ENCODE assay signal across 1 cellular context in the genomic region with DNA sequence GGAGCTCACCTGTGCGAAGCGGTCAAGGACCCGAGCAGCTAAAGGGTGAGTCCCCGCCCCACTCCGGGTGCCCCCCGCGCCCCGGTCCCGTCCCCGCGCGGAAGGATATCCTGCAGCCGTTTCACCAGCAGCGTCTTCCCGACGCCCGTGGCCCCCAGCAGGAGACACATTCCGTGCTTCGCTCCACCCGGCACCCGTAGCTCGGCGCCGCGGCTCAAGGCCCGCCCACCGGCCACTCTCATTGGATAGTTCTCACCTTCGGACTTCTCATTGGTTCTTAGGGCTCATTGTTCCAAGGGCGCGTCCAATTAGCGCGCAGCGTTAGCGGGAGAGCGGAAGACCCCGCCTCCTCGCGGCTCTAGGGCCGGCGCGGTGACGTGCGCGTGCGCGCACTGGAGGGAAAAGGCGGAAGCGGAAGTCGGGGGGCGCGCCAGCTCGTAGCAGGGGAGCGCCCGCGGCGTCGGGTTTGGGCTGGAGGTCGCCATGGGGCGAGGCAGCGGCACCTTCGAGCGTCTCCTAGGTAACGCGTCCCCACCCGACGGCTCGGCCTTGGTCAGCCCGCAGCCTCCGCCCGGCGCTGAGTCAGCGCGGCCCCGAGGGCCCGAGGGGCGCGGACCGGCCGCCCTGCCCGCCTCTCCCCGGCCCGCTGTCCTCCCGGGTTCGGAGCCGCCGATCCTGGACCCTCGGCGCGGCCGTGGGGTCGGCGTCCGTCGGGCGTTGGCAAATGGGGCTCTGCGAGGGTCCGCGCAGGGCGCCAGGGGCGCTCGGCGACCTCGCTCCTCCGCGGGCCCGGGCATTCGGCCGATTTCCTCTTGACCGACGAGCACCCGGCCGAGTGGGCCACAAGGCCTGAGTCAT.
TF ChIP-seq lines count a peak whose summit lies in the region.

A gene with protein sequence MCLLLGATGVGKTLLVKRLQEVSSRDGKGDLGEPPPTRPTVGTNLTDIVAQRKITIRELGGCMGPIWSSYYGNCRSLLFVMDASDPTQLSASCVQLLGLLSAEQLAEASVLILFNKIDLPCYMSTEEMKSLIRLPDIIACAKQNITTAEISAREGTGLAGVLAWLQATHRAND (minus strand): TSS at position 214 of the 858 bp plus-strand sequence. CDS start 44 bp downstream, at position 170.
A gene with protein sequence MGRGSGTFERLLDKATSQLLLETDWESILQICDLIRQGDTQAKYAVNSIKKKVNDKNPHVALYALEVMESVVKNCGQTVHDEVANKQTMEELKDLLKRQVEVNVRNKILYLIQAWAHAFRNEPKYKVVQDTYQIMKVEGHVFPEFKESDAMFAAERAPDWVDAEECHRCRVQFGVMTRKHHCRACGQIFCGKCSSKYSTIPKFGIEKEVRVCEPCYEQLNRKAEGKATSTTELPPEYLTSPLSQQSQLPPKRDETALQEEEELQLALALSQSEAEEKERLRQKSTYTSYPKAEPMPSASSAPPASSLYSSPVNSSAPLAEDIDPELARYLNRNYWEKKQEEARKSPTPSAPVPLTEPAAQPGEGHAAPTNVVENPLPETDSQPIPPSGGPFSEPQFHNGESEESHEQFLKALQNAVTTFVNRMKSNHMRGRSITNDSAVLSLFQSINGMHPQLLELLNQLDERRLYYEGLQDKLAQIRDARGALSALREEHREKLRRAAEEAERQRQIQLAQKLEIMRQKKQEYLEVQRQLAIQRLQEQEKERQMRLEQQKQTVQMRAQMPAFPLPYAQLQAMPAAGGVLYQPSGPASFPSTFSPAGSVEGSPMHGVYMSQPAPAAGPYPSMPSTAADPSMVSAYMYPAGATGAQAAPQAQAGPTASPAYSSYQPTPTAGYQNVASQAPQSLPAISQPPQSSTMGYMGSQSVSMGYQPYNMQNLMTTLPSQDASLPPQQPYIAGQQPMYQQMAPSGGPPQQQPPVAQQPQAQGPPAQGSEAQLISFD (plus strand): TSS at position 428 of the 858 bp plus-strand sequence. CDS start 56 bp downstream, at position 484.

TF ChIP-seq in HepG2, 621 proteins besides CTCF, POLR2A, EP300 and RAD21 (continued from another document and continues in another):
- TF ChIP-seq, protein P1, sequence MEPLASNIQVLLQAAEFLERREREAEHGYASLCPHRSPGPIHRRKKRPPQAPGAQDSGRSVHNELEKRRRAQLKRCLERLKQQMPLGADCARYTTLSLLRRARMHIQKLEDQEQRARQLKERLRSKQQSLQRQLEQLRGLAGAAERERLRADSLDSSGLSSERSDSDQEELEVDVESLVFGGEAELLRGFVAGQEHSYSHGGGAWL (CRISPR knock-in tag; IDR thresholded peaks at IDR 0.05): peak; percentile 66
- TF ChIP-seq FOXJ3 (CRISPR knock-in tag; IDR thresholded peaks at IDR 0.05; ENCODE audit: borderline replicate concordance) (peak; percentile 53; the same call in 1 of the 2 replicates), TAF1 (CRISPR knock-in tag; IDR thresholded peaks at IDR 0.05) (peak; percentile 70; the same call in 1 of the 2 replicates), ZNF264 (CRISPR knock-in tag; IDR thresholded peaks at IDR 0.05) (no peak; the same call in 1 of the 2 replicates), U2AF1 (optimal IDR thresholded peaks at IDR 0.05; ENCODE audit: low read depth, low read length) (no peak), ONECUT2 (CRISPR knock-in tag; IDR thresholded peaks at IDR 0.05) (no peak), ZNF530 (CRISPR knock-in tag; IDR thresholded peaks at IDR 0.05; ENCODE audit: low read depth) (no peak), KLF11 (CRISPR knock-in tag; IDR thresholded peaks at IDR 0.05) (no peak; the same call in 1 of the 2 replicates), ZNF501 (CRISPR knock-in tag; IDR thresholded peaks at IDR 0.05) (peak; percentile 84), CHD4 (IDR thresholded peaks at IDR 0.05; ENCODE audit: borderline replicate concordance, low read length) (no peak), YEATS4 (CRISPR knock-in tag; IDR thresholded peaks at IDR 0.05; ENCODE audit: borderline replicate concordance) (peak; percentile 77), ZSCAN29 (CRISPR knock-in tag; conservative IDR thresholded peaks at IDR 0.05) (0 out of 2 replicates have a peak, but pooled peaks have one; percentile 34), ZNF207 (IDR thresholded peaks at IDR 0.05; ENCODE audit: borderline replicate concordance) (no peak), ZNF75D (CRISPR knock-in tag; IDR thresholded peaks at IDR 0.05; ENCODE audit: borderline replicate concordance) (no peak), NRL (CRISPR knock-in tag; IDR thresholded peaks at IDR 0.05; ENCODE audit: borderline replicate concordance) (no peak; the same call in none of the 2 replicates), MED8 (CRISPR knock-in tag; IDR thresholded peaks at IDR 0.05; ENCODE audit: insufficient replicate concordance) (peak; percentile 64), SRSF9 (IDR thresholded peaks at IDR 0.05; ENCODE audit: borderline replicate concordance, insufficient read depth, low read depth, low read length, poor library complexity, severe bottlenecking) (no peak), SMARCE1 (IDR thresholded peaks at IDR 0.05; ENCODE audit: borderline replicate concordance) (no peak)
- TF ChIP-seq, protein P2, sequence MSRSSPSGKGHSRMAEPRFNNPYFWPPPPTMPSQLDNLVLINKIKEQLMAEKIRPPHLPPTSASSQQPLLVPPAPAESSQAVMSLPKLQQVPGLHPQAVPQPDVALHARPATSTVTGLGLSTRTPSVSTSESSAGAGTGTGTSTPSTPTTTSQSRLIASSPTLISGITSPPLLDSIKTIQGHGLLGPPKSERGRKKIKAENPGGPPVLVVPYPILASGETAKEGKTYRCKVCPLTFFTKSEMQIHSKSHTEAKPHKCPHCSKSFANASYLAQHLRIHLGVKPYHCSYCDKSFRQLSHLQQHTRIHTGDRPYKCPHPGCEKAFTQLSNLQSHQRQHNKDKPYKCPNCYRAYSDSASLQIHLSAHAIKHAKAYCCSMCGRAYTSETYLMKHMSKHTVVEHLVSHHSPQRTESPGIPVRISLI (CRISPR knock-in tag; IDR thresholded peaks at IDR 0.05; ENCODE audit: borderline replicate concordance): no peak
- TF ChIP-seq, protein P3, sequence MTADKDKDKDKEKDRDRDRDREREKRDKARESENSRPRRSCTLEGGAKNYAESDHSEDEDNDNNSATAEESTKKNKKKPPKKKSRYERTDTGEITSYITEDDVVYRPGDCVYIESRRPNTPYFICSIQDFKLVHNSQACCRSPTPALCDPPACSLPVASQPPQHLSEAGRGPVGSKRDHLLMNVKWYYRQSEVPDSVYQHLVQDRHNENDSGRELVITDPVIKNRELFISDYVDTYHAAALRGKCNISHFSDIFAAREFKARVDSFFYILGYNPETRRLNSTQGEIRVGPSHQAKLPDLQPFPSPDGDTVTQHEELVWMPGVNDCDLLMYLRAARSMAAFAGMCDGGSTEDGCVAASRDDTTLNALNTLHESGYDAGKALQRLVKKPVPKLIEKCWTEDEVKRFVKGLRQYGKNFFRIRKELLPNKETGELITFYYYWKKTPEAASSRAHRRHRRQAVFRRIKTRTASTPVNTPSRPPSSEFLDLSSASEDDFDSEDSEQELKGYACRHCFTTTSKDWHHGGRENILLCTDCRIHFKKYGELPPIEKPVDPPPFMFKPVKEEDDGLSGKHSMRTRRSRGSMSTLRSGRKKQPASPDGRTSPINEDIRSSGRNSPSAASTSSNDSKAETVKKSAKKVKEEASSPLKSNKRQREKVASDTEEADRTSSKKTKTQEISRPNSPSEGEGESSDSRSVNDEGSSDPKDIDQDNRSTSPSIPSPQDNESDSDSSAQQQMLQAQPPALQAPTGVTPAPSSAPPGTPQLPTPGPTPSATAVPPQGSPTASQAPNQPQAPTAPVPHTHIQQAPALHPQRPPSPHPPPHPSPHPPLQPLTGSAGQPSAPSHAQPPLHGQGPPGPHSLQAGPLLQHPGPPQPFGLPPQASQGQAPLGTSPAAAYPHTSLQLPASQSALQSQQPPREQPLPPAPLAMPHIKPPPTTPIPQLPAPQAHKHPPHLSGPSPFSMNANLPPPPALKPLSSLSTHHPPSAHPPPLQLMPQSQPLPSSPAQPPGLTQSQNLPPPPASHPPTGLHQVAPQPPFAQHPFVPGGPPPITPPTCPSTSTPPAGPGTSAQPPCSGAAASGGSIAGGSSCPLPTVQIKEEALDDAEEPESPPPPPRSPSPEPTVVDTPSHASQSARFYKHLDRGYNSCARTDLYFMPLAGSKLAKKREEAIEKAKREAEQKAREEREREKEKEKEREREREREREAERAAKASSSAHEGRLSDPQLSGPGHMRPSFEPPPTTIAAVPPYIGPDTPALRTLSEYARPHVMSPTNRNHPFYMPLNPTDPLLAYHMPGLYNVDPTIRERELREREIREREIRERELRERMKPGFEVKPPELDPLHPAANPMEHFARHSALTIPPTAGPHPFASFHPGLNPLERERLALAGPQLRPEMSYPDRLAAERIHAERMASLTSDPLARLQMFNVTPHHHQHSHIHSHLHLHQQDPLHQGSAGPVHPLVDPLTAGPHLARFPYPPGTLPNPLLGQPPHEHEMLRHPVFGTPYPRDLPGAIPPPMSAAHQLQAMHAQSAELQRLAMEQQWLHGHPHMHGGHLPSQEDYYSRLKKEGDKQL (CRISPR knock-in tag; IDR thresholded peaks at IDR 0.05; ENCODE audit: low read depth): no peak
- TF ChIP-seq, protein P4, sequence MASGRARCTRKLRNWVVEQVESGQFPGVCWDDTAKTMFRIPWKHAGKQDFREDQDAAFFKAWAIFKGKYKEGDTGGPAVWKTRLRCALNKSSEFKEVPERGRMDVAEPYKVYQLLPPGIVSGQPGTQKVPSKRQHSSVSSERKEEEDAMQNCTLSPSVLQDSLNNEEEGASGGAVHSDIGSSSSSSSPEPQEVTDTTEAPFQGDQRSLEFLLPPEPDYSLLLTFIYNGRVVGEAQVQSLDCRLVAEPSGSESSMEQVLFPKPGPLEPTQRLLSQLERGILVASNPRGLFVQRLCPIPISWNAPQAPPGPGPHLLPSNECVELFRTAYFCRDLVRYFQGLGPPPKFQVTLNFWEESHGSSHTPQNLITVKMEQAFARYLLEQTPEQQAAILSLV (CRISPR knock-in tag; IDR thresholded peaks at IDR 0.05; ENCODE audit: borderline replicate concordance): no peak
- TF ChIP-seq, protein P5, sequence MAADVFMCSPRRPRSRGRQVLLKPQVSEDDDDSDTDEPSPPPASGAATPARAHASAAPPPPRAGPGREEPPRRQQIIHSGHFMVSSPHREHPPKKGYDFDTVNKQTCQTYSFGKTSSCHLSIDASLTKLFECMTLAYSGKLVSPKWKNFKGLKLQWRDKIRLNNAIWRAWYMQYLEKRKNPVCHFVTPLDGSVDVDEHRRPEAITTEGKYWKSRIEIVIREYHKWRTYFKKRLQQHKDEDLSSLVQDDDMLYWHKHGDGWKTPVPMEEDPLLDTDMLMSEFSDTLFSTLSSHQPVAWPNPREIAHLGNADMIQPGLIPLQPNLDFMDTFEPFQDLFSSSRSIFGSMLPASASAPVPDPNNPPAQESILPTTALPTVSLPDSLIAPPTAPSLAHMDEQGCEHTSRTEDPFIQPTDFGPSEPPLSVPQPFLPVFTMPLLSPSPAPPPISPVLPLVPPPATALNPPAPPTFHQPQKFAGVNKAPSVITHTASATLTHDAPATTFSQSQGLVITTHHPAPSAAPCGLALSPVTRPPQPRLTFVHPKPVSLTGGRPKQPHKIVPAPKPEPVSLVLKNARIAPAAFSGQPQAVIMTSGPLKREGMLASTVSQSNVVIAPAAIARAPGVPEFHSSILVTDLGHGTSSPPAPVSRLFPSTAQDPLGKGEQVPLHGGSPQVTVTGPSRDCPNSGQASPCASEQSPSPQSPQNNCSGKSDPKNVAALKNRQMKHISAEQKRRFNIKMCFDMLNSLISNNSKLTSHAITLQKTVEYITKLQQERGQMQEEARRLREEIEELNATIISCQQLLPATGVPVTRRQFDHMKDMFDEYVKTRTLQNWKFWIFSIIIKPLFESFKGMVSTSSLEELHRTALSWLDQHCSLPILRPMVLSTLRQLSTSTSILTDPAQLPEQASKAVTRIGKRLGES (CRISPR knock-in tag; IDR thresholded peaks at IDR 0.05; ENCODE audit: borderline replicate concordance): 0 out of 2 replicates have a peak, but pooled peaks have one; percentile 51
- TF ChIP-seq, protein P6, sequence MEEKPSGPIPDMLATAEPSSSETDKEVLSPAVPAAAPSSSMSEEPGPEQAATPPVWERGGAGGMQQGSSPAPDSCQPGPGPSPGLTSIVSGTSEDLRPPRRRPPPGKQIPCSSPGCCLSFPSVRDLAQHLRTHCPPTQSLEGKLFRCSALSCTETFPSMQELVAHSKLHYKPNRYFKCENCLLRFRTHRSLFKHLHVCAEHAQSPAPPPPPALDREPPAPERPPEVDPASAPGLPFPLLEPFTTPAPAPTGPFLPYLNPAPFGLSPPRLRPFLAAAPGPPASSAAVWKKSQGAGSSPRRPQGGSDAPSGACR (CRISPR knock-in tag; IDR thresholded peaks at IDR 0.05): peak; percentile 56
- TF ChIP-seq, protein P7, sequence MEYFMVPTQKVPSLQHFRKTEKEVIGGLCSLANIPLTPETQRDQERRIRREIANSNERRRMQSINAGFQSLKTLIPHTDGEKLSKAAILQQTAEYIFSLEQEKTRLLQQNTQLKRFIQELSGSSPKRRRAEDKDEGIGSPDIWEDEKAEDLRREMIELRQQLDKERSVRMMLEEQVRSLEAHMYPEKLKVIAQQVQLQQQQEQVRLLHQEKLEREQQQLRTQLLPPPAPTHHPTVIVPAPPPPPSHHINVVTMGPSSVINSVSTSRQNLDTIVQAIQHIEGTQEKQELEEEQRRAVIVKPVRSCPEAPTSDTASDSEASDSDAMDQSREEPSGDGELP (IDR thresholded peaks at IDR 0.05; ENCODE audit: borderline replicate concordance, low read depth): peak; percentile 47; the same call in 1 of the 2 replicates
